Comparison of ENCODE assay signal across 8 cellular contexts in genomic region chr7:151087247-151088018, GRCh38. TPM values are rescaled to one million over a fixed set of nuclear protein-coding genes. Genes with fewer than 3 reads are reported as not detected.
DNase-seq lines count a peak whose midpoint lies in the region; ATAC-seq and TF ChIP-seq lines count a peak whose summit lies in the region.

No MANE protein-coding gene starts in this region.

- peaks cover 20% of the 10 kb centered on the region for H3K27me3 Mint-ChIP-seq in activated T-helper 1 cell treated with anti-CD3 and anti-CD28 coated beads, Interleukin-12 subunit alpha, Interleukin-12 subunit beta, Interleukin-2, Interleukin-4 antibody, amounts not matched to agents 30 ng/mL and 10 ng/mL and 1 ng/mL, durations not matched to agents 14 hours and 24 hours and 36 hours (ENCODE audit: insufficient read depth)
- peaks cover 4% of the 10 kb centered on the region for H3K27me3 Mint-ChIP-seq in nephron progenitor cell (ENCODE audit: low read depth, poor library complexity)

- TF ChIP-seq CTCF in BJ (IDR thresholded peaks at IDR 0.05; ENCODE audit: insufficient read depth, low read depth, low read length) = 0 out of 2 replicates have a peak, but pooled peaks have one; percentile 16
- TF ChIP-seq CTCF in fibroblast of villous mesenchyme (IDR thresholded peaks at IDR 0.05; ENCODE audit: insufficient read depth, low read depth, low read length) = peak; percentile 23
- TF ChIP-seq CTCF in nephron progenitor cell (IDR thresholded peaks at IDR 0.05) = no peak

- H3K27ac Mint-ChIP-seq in activated T-helper 1 cell treated with anti-CD3 and anti-CD28 coated beads, Interleukin-12 subunit alpha, Interleukin-12 subunit beta, Interleukin-2, Interleukin-4 antibody, amounts not matched to agents 30 ng/mL and 10 ng/mL and 1 ng/mL, durations not matched to agents 14 hours and 24 hours and 36 hours = peak overlapping the region; percentile 84
- peak overlapping the region; percentile 90 for H3K27ac Mint-ChIP-seq in nephron progenitor cell

- CTCF ChIA-PET in BJ (lab: Yijun Ruan, JAX) = interaction anchor here (0.9 to 12.9 kb wide), 4 partner anchors 18 to 65 kb away, joined by 4 to 143 read pairs (median 4); no protein-coding TSS in a partner anchor

- H3K4me3 ChIP-seq in BJ (ENCODE audit: low read depth, low read length) (peak overlapping the region; percentile 91), fibroblast of villous mesenchyme (ENCODE audit: low read depth, low read length) (peak overlapping the region; percentile 83)

- peaks cover 8% of the 10 kb centered on the region for H3K36me3 Mint-ChIP-seq in activated T-helper 1 cell treated with anti-CD3 and anti-CD28 coated beads, Interleukin-12 subunit alpha, Interleukin-12 subunit beta, Interleukin-2, Interleukin-4 antibody, amounts not matched to agents 30 ng/mL and 10 ng/mL and 1 ng/mL, durations not matched to agents 14 hours and 24 hours and 36 hours (ENCODE audit: low read depth)
- H3K36me3 Mint-ChIP-seq in nephron progenitor cell (ENCODE audit: low read depth) = no peaks in the 10 kb centered on the region

- peak; percentile 31 for ATAC-seq in GM18907 (IDR thresholded peaks at IDR 0.05; ENCODE audit: unreplicated experiment)

- 0 out of 2 replicates have a peak, but pooled peaks cover 2% of the 10 kb centered on the region for H3K36me3 ChIP-seq in BJ (ENCODE audit: control insufficient read depth, insufficient read depth, low read length)

- peaks cover 41% of the 10 kb centered on the region for H3K4me1 Mint-ChIP-seq in activated T-helper 1 cell treated with anti-CD3 and anti-CD28 coated beads, Interleukin-12 subunit alpha, Interleukin-12 subunit beta, Interleukin-2, Interleukin-4 antibody, amounts not matched to agents 30 ng/mL and 10 ng/mL and 1 ng/mL, durations not matched to agents 14 hours and 24 hours and 36 hours (ENCODE audit: low read depth)
- peaks cover 57% of the 10 kb centered on the region for H3K4me1 Mint-ChIP-seq in nephron progenitor cell

- H3K9me3 Mint-ChIP-seq in activated T-helper 1 cell treated with anti-CD3 and anti-CD28 coated beads, Interleukin-12 subunit alpha, Interleukin-12 subunit beta, Interleukin-2, Interleukin-4 antibody, amounts not matched to agents 30 ng/mL and 10 ng/mL and 1 ng/mL, durations not matched to agents 14 hours and 24 hours and 36 hours = no peaks in the 10 kb centered on the region
- no peaks in the 10 kb centered on the region for H3K9me3 Mint-ChIP-seq in nephron progenitor cell

- H3K27me3 ChIP-seq in BJ (ENCODE audit: control insufficient read depth, insufficient read depth, low read length) = no peaks in the 10 kb centered on the region

- intact Hi-C loops in activated T-helper 1 cell treated with anti-CD3 and anti-CD28 coated beads, Interleukin-12 subunit alpha, Interleukin-12 subunit beta, Interleukin-2, Interleukin-4 antibody, amounts not matched to agents 30 ng/mL and 10 ng/mL and 1 ng/mL, durations not matched to agents 14 hours and 24 hours and 36 hours (cut with micrococcal nuclease) = loop anchor here (1.0 to 10.0 kb wide), 4 partner anchors 24 to 1463 kb away; partner anchors contain the start of gene ABCF2

- DNase-seq in BJ (ENCODE audit: low read depth) (no peak), NCI-H128 (lab: John Stamatoyannopoulos, UW; ENCODE audit: unreplicated experiment) (peak; percentile 15), fibroblast of villous mesenchyme (ENCODE audit: low read depth) (peak; percentile 64), nephron progenitor cell (peak; percentile 65), NOMO-1 treated with dmso at 0.1 percent for 144 hours (lab: John Stamatoyannopoulos, UW; ENCODE audit: unreplicated experiment) (no peak), NCI-H187 (lab: John Stamatoyannopoulos, UW) (no peak)
- no peak for DNase-seq in activated T-helper 1 cell treated with anti-CD3 and anti-CD28 coated beads, Interleukin-12 subunit alpha, Interleukin-12 subunit beta, Interleukin-2, Interleukin-4 antibody, amounts not matched to agents 30 ng/mL and 10 ng/mL and 1 ng/mL, durations not matched to agents 14 hours and 24 hours and 36 hours (ENCODE audit: low spot score)

- peak overlapping the region; percentile 88 for H3K4me3 Mint-ChIP-seq in activated T-helper 1 cell treated with anti-CD3 and anti-CD28 coated beads, Interleukin-12 subunit alpha, Interleukin-12 subunit beta, Interleukin-2, Interleukin-4 antibody, amounts not matched to agents 30 ng/mL and 10 ng/mL and 1 ng/mL, durations not matched to agents 14 hours and 24 hours and 36 hours
- H3K4me3 Mint-ChIP-seq in nephron progenitor cell = peak overlapping the region; percentile 89

- POLR2A ChIA-PET in BJ (lab: Charles Lee) = no interaction called here

RNA-seq across cellular contexts. Expression of gene AGAP3, which starts 1.2 kb away (rescaled TPM):
- polyA plus RNA-seq in BJ (2011; rRNA removed) = 43.9 and 52.1 TPM in 2 replicates
- 47.5 and 61.8 TPM in 2 replicates for polyA minus RNA-seq in BJ (2011; rRNA and poly(A)+ RNA removed)
- total RNA-seq in activated T-helper 1 cell treated with anti-CD3 and anti-CD28 coated beads, Interleukin-12 subunit alpha, Interleukin-12 subunit beta, Interleukin-2, Interleukin-4 antibody, amounts not matched to agents 30 ng/mL and 10 ng/mL and 1 ng/mL, durations not matched to agents 14 hours and 24 hours and 36 hours = 52.9 and 58.0 TPM in 2 replicates
- 59.2 and 83.8 TPM in 2 replicates for total RNA-seq in fibroblast of villous mesenchyme

RNA-seq across cellular contexts. Expression of gene TMUB1, which starts 4.1 kb away (rescaled TPM):
- polyA plus RNA-seq in BJ (2011; rRNA removed) = 13.6 and 27.8 TPM in 2 replicates
- 4.6 and 5.9 TPM in 2 replicates for polyA minus RNA-seq in BJ (2011; rRNA and poly(A)+ RNA removed)
- 55.3 and 63.4 TPM in 2 replicates for total RNA-seq in activated T-helper 1 cell treated with anti-CD3 and anti-CD28 coated beads, Interleukin-12 subunit alpha, Interleukin-12 subunit beta, Interleukin-2, Interleukin-4 antibody, amounts not matched to agents 30 ng/mL and 10 ng/mL and 1 ng/mL, durations not matched to agents 14 hours and 24 hours and 36 hours
- total RNA-seq in fibroblast of villous mesenchyme = 17.7 and 21.6 TPM in 2 replicates

RNA-seq across cellular contexts. Expression of gene FASTK, which starts 6.8 kb away (rescaled TPM):
- 49.3 and 89.9 TPM in 2 replicates for polyA plus RNA-seq in BJ (2011; rRNA removed)
- 53.0 and 72.2 TPM in 2 replicates for polyA minus RNA-seq in BJ (2011; rRNA and poly(A)+ RNA removed)
- 92.6 and 96.3 TPM in 2 replicates for total RNA-seq in activated T-helper 1 cell treated with anti-CD3 and anti-CD28 coated beads, Interleukin-12 subunit alpha, Interleukin-12 subunit beta, Interleukin-2, Interleukin-4 antibody, amounts not matched to agents 30 ng/mL and 10 ng/mL and 1 ng/mL, durations not matched to agents 14 hours and 24 hours and 36 hours
- total RNA-seq in fibroblast of villous mesenchyme = 87.2 and 103 TPM in 2 replicates

RNA-seq across cellular contexts. Expression of gene SLC4A2, which starts 28.0 kb away (rescaled TPM):
- polyA plus RNA-seq in BJ (2011; rRNA removed) = 59.0 and 86.1 TPM in 2 replicates
- polyA minus RNA-seq in BJ (2011; rRNA and poly(A)+ RNA removed) = 74.3 and 109 TPM in 2 replicates
- 127 and 128 TPM in 2 replicates for total RNA-seq in activated T-helper 1 cell treated with anti-CD3 and anti-CD28 coated beads, Interleukin-12 subunit alpha, Interleukin-12 subunit beta, Interleukin-2, Interleukin-4 antibody, amounts not matched to agents 30 ng/mL and 10 ng/mL and 1 ng/mL, durations not matched to agents 14 hours and 24 hours and 36 hours
- 85.5 and 102 TPM in 2 replicates for total RNA-seq in fibroblast of villous mesenchyme

RNA-seq across cellular contexts. Expression of gene CDK5, which starts 29.7 kb away (rescaled TPM):
- 30.0 and 33.2 TPM in 2 replicates for polyA plus RNA-seq in BJ (2011; rRNA removed)
- polyA minus RNA-seq in BJ (2011; rRNA and poly(A)+ RNA removed) = 15.3 and 33.8 TPM in 2 replicates
- total RNA-seq in activated T-helper 1 cell treated with anti-CD3 and anti-CD28 coated beads, Interleukin-12 subunit alpha, Interleukin-12 subunit beta, Interleukin-2, Interleukin-4 antibody, amounts not matched to agents 30 ng/mL and 10 ng/mL and 1 ng/mL, durations not matched to agents 14 hours and 24 hours and 36 hours = 24.9 and 28.1 TPM in 2 replicates
- 22.2 and 22.9 TPM in 2 replicates for total RNA-seq in fibroblast of villous mesenchyme

Comparison
In these comparisons a context has a peak if more than half of its experiments do, and no peak if none do; other contexts are left out.
1. DNase-seq: peak in NCI-H128 (single experiment), fibroblast of villous mesenchyme (single experiment) and nephron progenitor cell (single experiment); none in BJ (single experiment), activated T-helper 1 cell treated with anti-CD3 and anti-CD28 coated beads, Interleukin-12 subunit alpha, Interleukin-12 subunit beta, Interleukin-2, Interleukin-4 antibody, amounts not matched to agents 30 ng/mL and 10 ng/mL and 1 ng/mL, durations not matched to agents 14 hours and 24 hours and 36 hours (single experiment), NOMO-1 treated with dmso at 0.1 percent for 144 hours (single experiment) and NCI-H187 (0 of 2).